Comparison of ENCODE assay signal across 20 cellular contexts in genomic region chr6:865846-866245, GRCh38.
"Had no signal": no experiment of that assay in that cellular context is flagged by ENCODE, and none has a peak within 500 bp of the region (broad histone marks: within the 10 kb centered on the region; RNA-seq: fewer than 3 reads in every experiment).

No MANE protein-coding gene starts in this region.

- H3K27me3 ChIP-seq: MG63 had no signal

- H3K9me3 ChIP-seq: MG63 had no signal

- DNase-seq: MG63, NCI-H1092 treated with DMSO at 0.1 percent for 48 hours, NCI-H1436, NCI-H187, NCI-H2029, NCI-H2081 treated with DMSO at 0.1 percent for 48 hours, NCI-H2171, NCI-H226, NCI-H446, NCI-H510A, NCI-H524 treated with DMSO at 0.1 percent for 48 hours, NCI-H69, NCI-H774, PC-3, SHP77 had no signal

- H3K27ac ChIP-seq: HL-60, RWPE1 had no signal

- H3K36me3 ChIP-seq: MG63 had no signal

- ATAC-seq: K562, Panc1, PC-3, SK-N-SH treated with all-trans-retinoic acid at 6 μM for 48 hours had no signal

- H3K4me3 ChIP-seq: K562, MG63 had no signal
